9 cellular contexts compared by ENCODE assay signal in the genomic region with DNA sequence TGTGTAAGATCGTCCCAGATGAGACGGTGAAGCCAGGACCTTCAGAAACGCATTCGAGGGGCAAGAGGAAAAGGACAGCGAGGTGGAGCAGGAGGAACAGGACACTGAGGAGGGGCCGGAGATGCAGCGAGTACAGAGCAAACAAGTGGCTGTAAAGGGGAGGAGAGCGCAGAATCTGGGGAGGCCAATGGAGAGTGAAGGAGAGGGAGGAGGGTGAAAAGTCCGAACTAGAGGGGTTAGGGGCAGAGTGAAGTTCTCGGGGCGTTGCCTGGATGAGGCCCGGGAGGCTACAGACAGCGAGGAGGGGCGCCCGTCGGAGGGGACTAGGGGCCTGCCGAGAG.
DNase-seq lines count a peak whose midpoint lies in the region; ATAC-seq and TF ChIP-seq lines count a peak whose summit lies in the region.
"Had no signal": no experiment of that assay in that cellular context is flagged by ENCODE, and none has a peak within 500 bp of the region (broad histone marks: within the 10 kb centered on the region; RNA-seq: fewer than 3 reads in every experiment).

No MANE protein-coding gene starts in this region.

- TF ChIP-seq CTCF in fibroblast of mammary gland (conservative IDR thresholded peaks at IDR 0.05; ENCODE audit: control insufficient read depth, insufficient read depth, low read depth, low read length), result no peak

- 0 out of 3 replicates have a peak, but pooled peaks have one; percentile 1 for ATAC-seq in SK-N-SH treated with all-trans-retinoic acid at 6 μM for 48 hours
- no peak for ATAC-seq in GM21360 (IDR thresholded peaks at IDR 0.05; ENCODE audit: unreplicated experiment)

- no peaks in the 10 kb centered on the region for H3K9me3 ChIP-seq in HAP-1
- H3K9me3 ChIP-seq: tibial artery had no signal

- peak overlapping the region; percentile 43 for H3K4me3 ChIP-seq in HAP-1
- peak overlapping the region; percentile 20 for H3K4me3 ChIP-seq in fibroblast of mammary gland (ENCODE audit: control insufficient read depth, low read depth, low read length)
- H3K4me3 ChIP-seq in skeletal muscle cell (ENCODE audit: low read depth, low read length), result peak overlapping the region; percentile 53

- H3K4me1 ChIP-seq in HAP-1, result peaks cover 16% of the 10 kb centered on the region

- H3K27me3 ChIP-seq in HAP-1 (ENCODE audit: low read depth), result no peaks in the 10 kb centered on the region

- DNase-seq in HAP-1 (ENCODE audit: low spot score in 2 of 2) (no peak), fibroblast of mammary gland (ENCODE audit: low read depth) (no peak), skeletal muscle cell (ENCODE audit: low read depth) (no peak), NCI-H1930 (lab: John Stamatoyannopoulos, UW) (no peak), HuH-7 (ENCODE audit: low spot score) (no peak), AG20443 (ENCODE audit: low spot score) (no peak)

- H3K36me3 ChIP-seq in HAP-1 (replicated peaks), result peaks cover 27% of the 10 kb centered on the region
- H3K36me3 ChIP-seq: tibial artery had no signal

- in situ Hi-C loops in HAP-1 (cut with MboI; ENCODE audit: low sequenced_read_pairs), result loop anchor here (5.0 kb wide), 1 partner anchor 55 kb away; no protein-coding TSS in a partner anchor

TF ChIP-seq in SK-N-SH treated with all-trans-retinoic acid at 6 μM for 48 hours, 23 proteins besides CTCF, POLR2A, EP300 and RAD21:
- TF ChIP-seq ZNF70 (CRISPR knock-in tag; IDR thresholded peaks at IDR 0.05), result no peak
- TF ChIP-seq ESRRG (CRISPR knock-in tag; IDR thresholded peaks at IDR 0.05), result no peak
- no peak for TF ChIP-seq GLIS3 (CRISPR knock-in tag; IDR thresholded peaks at IDR 0.05)
- TF ChIP-seq TCF4 (CRISPR knock-in tag; IDR thresholded peaks at IDR 0.05; ENCODE audit: borderline replicate concordance), result no peak
- no peak for TF ChIP-seq BACH2 (CRISPR knock-in tag; IDR thresholded peaks at IDR 0.05; ENCODE audit: borderline replicate concordance)
- TF ChIP-seq PPARA (CRISPR knock-in tag; IDR thresholded peaks at IDR 0.05; ENCODE audit: borderline replicate concordance), result no peak
- TF ChIP-seq ZC3H10 (CRISPR knock-in tag; IDR thresholded peaks at IDR 0.05), result no peak
- TF ChIP-seq CSDC2 (CRISPR knock-in tag; IDR thresholded peaks at IDR 0.05), result no peak
- TF ChIP-seq, protein P1, sequence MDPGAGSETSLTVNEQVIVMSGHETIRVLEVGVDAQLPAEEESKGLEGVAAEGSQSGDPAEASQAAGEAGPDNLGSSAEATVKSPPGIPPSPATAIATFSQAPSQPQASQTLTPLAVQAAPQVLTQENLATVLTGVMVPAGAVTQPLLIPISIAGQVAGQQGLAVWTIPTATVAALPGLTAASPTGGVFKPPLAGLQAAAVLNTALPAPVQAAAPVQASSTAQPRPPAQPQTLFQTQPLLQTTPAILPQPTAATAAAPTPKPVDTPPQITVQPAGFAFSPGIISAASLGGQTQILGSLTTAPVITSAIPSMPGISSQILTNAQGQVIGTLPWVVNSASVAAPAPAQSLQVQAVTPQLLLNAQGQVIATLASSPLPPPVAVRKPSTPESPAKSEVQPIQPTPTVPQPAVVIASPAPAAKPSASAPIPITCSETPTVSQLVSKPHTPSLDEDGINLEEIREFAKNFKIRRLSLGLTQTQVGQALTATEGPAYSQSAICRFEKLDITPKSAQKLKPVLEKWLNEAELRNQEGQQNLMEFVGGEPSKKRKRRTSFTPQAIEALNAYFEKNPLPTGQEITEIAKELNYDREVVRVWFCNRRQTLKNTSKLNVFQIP (CRISPR knock-in tag; IDR thresholded peaks at IDR 0.05; ENCODE audit: borderline replicate concordance, low read depth), result no peak
- no peak for TF ChIP-seq ARNTL (CRISPR knock-in tag; IDR thresholded peaks at IDR 0.05; ENCODE audit: borderline replicate concordance, low read depth)
- TF ChIP-seq, protein P2, sequence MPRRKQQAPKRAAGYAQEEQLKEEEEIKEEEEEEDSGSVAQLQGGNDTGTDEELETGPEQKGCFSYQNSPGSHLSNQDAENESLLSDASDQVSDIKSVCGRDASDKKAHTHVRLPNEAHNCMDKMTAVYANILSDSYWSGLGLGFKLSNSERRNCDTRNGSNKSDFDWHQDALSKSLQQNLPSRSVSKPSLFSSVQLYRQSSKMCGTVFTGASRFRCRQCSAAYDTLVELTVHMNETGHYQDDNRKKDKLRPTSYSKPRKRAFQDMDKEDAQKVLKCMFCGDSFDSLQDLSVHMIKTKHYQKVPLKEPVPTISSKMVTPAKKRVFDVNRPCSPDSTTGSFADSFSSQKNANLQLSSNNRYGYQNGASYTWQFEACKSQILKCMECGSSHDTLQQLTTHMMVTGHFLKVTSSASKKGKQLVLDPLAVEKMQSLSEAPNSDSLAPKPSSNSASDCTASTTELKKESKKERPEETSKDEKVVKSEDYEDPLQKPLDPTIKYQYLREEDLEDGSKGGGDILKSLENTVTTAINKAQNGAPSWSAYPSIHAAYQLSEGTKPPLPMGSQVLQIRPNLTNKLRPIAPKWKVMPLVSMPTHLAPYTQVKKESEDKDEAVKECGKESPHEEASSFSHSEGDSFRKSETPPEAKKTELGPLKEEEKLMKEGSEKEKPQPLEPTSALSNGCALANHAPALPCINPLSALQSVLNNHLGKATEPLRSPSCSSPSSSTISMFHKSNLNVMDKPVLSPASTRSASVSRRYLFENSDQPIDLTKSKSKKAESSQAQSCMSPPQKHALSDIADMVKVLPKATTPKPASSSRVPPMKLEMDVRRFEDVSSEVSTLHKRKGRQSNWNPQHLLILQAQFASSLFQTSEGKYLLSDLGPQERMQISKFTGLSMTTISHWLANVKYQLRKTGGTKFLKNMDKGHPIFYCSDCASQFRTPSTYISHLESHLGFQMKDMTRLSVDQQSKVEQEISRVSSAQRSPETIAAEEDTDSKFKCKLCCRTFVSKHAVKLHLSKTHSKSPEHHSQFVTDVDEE (CRISPR knock-in tag; IDR thresholded peaks at IDR 0.05), result no peak
- no peak for TF ChIP-seq ZNF8 (CRISPR knock-in tag; IDR thresholded peaks at IDR 0.05)
- no peak for TF ChIP-seq OSR1 (CRISPR knock-in tag; IDR thresholded peaks at IDR 0.05)
- TF ChIP-seq TOX (CRISPR knock-in tag; IDR thresholded peaks at IDR 0.05; ENCODE audit: borderline replicate concordance), result no peak
- no peak for TF ChIP-seq RARB (CRISPR knock-in tag; IDR thresholded peaks at IDR 0.05)
- TF ChIP-seq ISL1 (CRISPR knock-in tag; IDR thresholded peaks at IDR 0.05), result no peak
- TF ChIP-seq, protein P3, sequence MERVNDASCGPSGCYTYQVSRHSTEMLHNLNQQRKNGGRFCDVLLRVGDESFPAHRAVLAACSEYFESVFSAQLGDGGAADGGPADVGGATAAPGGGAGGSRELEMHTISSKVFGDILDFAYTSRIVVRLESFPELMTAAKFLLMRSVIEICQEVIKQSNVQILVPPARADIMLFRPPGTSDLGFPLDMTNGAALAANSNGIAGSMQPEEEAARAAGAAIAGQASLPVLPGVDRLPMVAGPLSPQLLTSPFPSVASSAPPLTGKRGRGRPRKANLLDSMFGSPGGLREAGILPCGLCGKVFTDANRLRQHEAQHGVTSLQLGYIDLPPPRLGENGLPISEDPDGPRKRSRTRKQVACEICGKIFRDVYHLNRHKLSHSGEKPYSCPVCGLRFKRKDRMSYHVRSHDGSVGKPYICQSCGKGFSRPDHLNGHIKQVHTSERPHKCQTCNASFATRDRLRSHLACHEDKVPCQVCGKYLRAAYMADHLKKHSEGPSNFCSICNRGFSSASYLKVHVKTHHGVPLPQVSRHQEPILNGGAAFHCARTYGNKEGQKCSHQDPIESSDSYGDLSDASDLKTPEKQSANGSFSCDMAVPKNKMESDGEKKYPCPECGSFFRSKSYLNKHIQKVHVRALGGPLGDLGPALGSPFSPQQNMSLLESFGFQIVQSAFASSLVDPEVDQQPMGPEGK (CRISPR knock-in tag; IDR thresholded peaks at IDR 0.05; ENCODE audit: borderline replicate concordance), result no peak
- TF ChIP-seq, protein P4, sequence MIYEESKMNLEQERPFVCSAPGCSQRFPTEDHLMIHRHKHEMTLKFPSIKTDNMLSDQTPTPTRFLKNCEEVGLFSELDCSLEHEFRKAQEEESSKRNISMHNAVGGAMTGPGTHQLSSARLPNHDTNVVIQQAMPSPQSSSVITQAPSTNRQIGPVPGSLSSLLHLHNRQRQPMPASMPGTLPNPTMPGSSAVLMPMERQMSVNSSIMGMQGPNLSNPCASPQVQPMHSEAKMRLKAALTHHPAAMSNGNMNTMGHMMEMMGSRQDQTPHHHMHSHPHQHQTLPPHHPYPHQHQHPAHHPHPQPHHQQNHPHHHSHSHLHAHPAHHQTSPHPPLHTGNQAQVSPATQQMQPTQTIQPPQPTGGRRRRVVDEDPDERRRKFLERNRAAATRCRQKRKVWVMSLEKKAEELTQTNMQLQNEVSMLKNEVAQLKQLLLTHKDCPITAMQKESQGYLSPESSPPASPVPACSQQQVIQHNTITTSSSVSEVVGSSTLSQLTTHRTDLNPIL (CRISPR knock-in tag; IDR thresholded peaks at IDR 0.05; ENCODE audit: low read depth), result no peak
